Comparison of ENCODE assay signal across 16 cellular contexts in genomic region chr11:128420943-128421342, GRCh38.
DNase-seq lines count a peak whose midpoint lies in the region; ATAC-seq and TF ChIP-seq lines count a peak whose summit lies in the region.
"Had no signal": no experiment of that assay in that cellular context is flagged by ENCODE, and none has a peak within 500 bp of the region (broad histone marks: within the 10 kb centered on the region; RNA-seq: fewer than 3 reads in every experiment).

No MANE protein-coding gene starts in this region.

- peaks cover 42 to 47% of the 10 kb centered on the region in 2 donors for H3K4me1 Mint-ChIP-seq in natural killer cell

- H3K27me3 ChIP-seq in body of pancreas (no peaks in the 10 kb centered on the region), Peyer's patch (no peaks in the 10 kb centered on the region)

- no peak for TF ChIP-seq POLR2A in body of pancreas (IDR thresholded peaks at IDR 0.05)
- TF ChIP-seq POLR2A in Peyer's patch (IDR thresholded peaks at IDR 0.05), result no peak

- 68 to 72% methylated on average over 4 of the region's 4 CpGs for WGBS in body of pancreas, 2 donors

- H3K9me3 Mint-ChIP-seq in natural killer cell, result no peaks in the 10 kb centered on the region
- H3K9me3 Mint-ChIP-seq: activated naive CD8-positive, alpha-beta T cell treated with anti-CD3 and anti-CD28 coated beads, Interleukin-2, amount 10 ng/mL, durations not matched to agents 7 days and 5 days had no signal

- H3K27ac Mint-ChIP-seq in natural killer cell, result peak overlapping the region; percentile 41 to 97
- H3K27ac Mint-ChIP-seq: activated naive CD8-positive, alpha-beta T cell treated with anti-CD3 and anti-CD28 coated beads, Interleukin-2, amount 10 ng/mL, durations not matched to agents 7 days and 5 days had no signal

- DNase-seq in AG20443 (ENCODE audit: low spot score), result peak; percentile 61
- DNase-seq in HCEC 1CT, result peak; percentile 77
- DNase-seq in body of pancreas, result peak in 1 of 4 donors; percentile 39
- DNase-seq in natural killer cell, result no peak
- no peak for DNase-seq in posterior cingulate gyrus
- DNase-seq in Peyer's patch, result no peak
- DNase-seq: activated naive CD8-positive, alpha-beta T cell treated with anti-CD3 and anti-CD28 coated beads, Interleukin-2, amount 10 ng/mL, durations not matched to agents 7 days and 5 days; effector CD4-positive, alpha-beta T cell; GOT3; head of caudate nucleus; NCI-H146; stimulated activated CD4-positive, alpha-beta T cell treated with anti-CD3 and anti-CD28 coated beads, Interleukin-2, amount 100 ng/mL, for 48 hours had no signal

- H3K36me3 ChIP-seq in body of pancreas (replicated peaks in 1 of 2; ENCODE audit: insufficient read depth in 1 of 2, low read depth in 2 of 2) (no peaks in the 10 kb centered on the region), Peyer's patch (no peaks in the 10 kb centered on the region)

- H3K27ac ChIP-seq in body of pancreas (no peak overlapping the region), Peyer's patch (peak overlapping the region in 1 of 4 donors; percentile 29)
- H3K27ac ChIP-seq: parathyroid adenoma had no signal

- no peaks in the 10 kb centered on the region for H3K27me3 Mint-ChIP-seq in natural killer cell (ENCODE audit: low read depth in 2 of 2)
- H3K27me3 Mint-ChIP-seq: activated naive CD8-positive, alpha-beta T cell treated with anti-CD3 and anti-CD28 coated beads, Interleukin-2, amount 10 ng/mL, durations not matched to agents 7 days and 5 days had no signal

- intact Hi-C loops in body of pancreas (cut with DNase I) (no loop called here), natural killer cell (cut with micrococcal nuclease) (loop anchor here (5.0 kb wide), 2 partner anchors 79 to 86 kb away; no protein-coding TSS in a partner anchor), posterior cingulate gyrus (cut with DNase I) (no loop called here)

- TF ChIP-seq CTCF in body of pancreas (IDR thresholded peaks at IDR 0.05), result no peak
- TF ChIP-seq CTCF in natural killer cell (IDR thresholded peaks at IDR 0.05), result no peak
- no peak for TF ChIP-seq CTCF in Peyer's patch (IDR thresholded peaks at IDR 0.05)

- no peaks in the 10 kb centered on the region for H3K36me3 Mint-ChIP-seq in natural killer cell
- H3K36me3 Mint-ChIP-seq: activated naive CD8-positive, alpha-beta T cell treated with anti-CD3 and anti-CD28 coated beads, Interleukin-2, amount 10 ng/mL, durations not matched to agents 7 days and 5 days had no signal

- H3K4me1 ChIP-seq in body of pancreas (peaks cover 13% of the 10 kb centered on the region), Peyer's patch (peaks cover 0 to 20% (median 7%) of the 10 kb centered on the region in 4 donors)
- H3K4me1 ChIP-seq: parathyroid adenoma had no signal

- no peak overlapping the region for H3K4me3 Mint-ChIP-seq in natural killer cell
- H3K4me3 Mint-ChIP-seq: activated naive CD8-positive, alpha-beta T cell treated with anti-CD3 and anti-CD28 coated beads, Interleukin-2, amount 10 ng/mL, durations not matched to agents 7 days and 5 days had no signal

- H3K4me3 ChIP-seq in body of pancreas (no peak overlapping the region), Peyer's patch (no peak overlapping the region)

- ATAC-seq in body of pancreas (peak; percentile 26), natural killer cell (no peak), HG02642 (IDR thresholded peaks at IDR 0.05; ENCODE audit: poor library complexity, unreplicated experiment) (no peak), GM19467 (IDR thresholded peaks at IDR 0.05; ENCODE audit: unreplicated experiment) (no peak)
- ATAC-seq: activated CD4-positive, CD25-positive, alpha-beta regulatory T cell treated with anti-CD3 and anti-CD28 coated beads, Interleukin-2, amount 50 U/mL, for 24 hours had no signal

- H3K9me3 ChIP-seq in body of pancreas (no peaks in the 10 kb centered on the region), Peyer's patch (no peaks in the 10 kb centered on the region)

Comparison
In these comparisons a context has a peak if more than half of its experiments do, and no peak if none do; other contexts are left out.
1. DNase-seq: peak in AG20443 (single experiment) and HCEC 1CT (single experiment); none in natural killer cell (single experiment), posterior cingulate gyrus (0 of 10) and Peyer's patch (0 of 3).